ENCODE assay signal across 18 cellular contexts in the genomic region with DNA sequence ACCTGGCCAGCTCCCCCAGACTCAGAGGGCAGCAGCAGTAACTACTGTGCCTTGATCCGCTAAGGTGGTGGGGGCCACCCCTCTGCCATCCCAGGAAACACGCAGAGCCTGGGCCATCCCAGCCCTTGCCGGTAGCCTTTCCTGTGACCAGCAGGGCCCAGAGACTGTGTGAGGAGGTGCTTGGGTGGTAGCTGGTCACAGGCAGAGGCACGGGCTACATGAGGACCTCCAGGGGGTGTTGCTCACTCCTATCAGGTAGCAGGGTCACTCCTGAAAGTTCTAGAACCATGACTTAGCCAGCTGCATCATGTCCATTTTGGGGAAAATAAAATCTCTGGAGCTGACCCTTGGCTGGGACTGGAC.
"Had no signal": no experiment of that assay in that cellular context is flagged by ENCODE, and none has a peak within 500 bp of the region (broad histone marks: within the 10 kb centered on the region; RNA-seq: fewer than 3 reads in every experiment).

No MANE protein-coding gene starts in this region.

- H3K27me3 Mint-ChIP-seq: effector memory CD8-positive, alpha-beta T cell; stimulated activated memory B cell treated with anti-CD40 and anti-IgM and Interleukin-4, amounts not matched to agents 10 μg/mL and 1 μg/mL and 100 μg/mL, for 72 hours; stimulated activated naive CD8-positive, alpha-beta T cell treated with anti-CD3 and anti-CD28 coated beads, Interleukin-15, Interleukin-2, amounts not matched to agents 100 ng/mL and 50 ng/mL, for 24 hours had no signal

- H3K9me3 ChIP-seq: left ventricle myocardium inferior, neutrophil, spleen, tibial artery, upper lobe of left lung, vagina had no signal

- H3K4me1 ChIP-seq: foreskin keratinocyte, spleen, tibial artery, upper lobe of left lung, vagina had no signal

- H3K9me3 Mint-ChIP-seq: effector memory CD8-positive, alpha-beta T cell; immature natural killer cell; naive thymus-derived CD4-positive, alpha-beta T cell; stimulated activated memory B cell treated with anti-CD40 and anti-IgM and Interleukin-4, amounts not matched to agents 10 μg/mL and 1 μg/mL and 100 μg/mL, for 72 hours; stimulated activated naive CD8-positive, alpha-beta T cell treated with anti-CD3 and anti-CD28 coated beads, Interleukin-15, Interleukin-2, amounts not matched to agents 100 ng/mL and 50 ng/mL, for 24 hours had no signal

- DNase-seq: effector memory CD8-positive, alpha-beta T cell; foreskin keratinocyte; left ventricle myocardium inferior; mesendoderm; naive thymus-derived CD4-positive, alpha-beta T cell; nephron progenitor cell; spleen; stimulated activated CD4-positive, alpha-beta T cell treated with anti-CD3 and anti-CD28 coated beads, Interleukin-15, amount 100 ng/mL, for 24 hours; stimulated activated CD4-positive, alpha-beta T cell treated with anti-CD3 and anti-CD28 coated beads, Interleukin-1b, Interleukin-23, amount 100 ng/mL, for 48 hours; stimulated activated CD4-positive, alpha-beta T cell treated with anti-CD3 and anti-CD28 coated beads, Interleukin-4, amount 100 ng/mL, for 24 hours; tibial artery; upper lobe of left lung had no signal

- ATAC-seq: effector memory CD8-positive, alpha-beta T cell; foreskin keratinocyte; naive thymus-derived CD4-positive, alpha-beta T cell; sciatic nerve; stimulated activated memory B cell treated with anti-CD40 and anti-IgM and Interleukin-4, amounts not matched to agents 10 μg/mL and 1 μg/mL and 100 μg/mL, for 72 hours had no signal

- H3K27ac ChIP-seq: foreskin keratinocyte, left ventricle myocardium inferior, neutrophil, spleen, tibial artery, upper lobe of left lung, vagina had no signal

- H3K4me3 Mint-ChIP-seq: effector memory CD8-positive, alpha-beta T cell; naive thymus-derived CD4-positive, alpha-beta T cell; nephron progenitor cell; stimulated activated memory B cell treated with anti-CD40 and anti-IgM and Interleukin-4, amounts not matched to agents 10 μg/mL and 1 μg/mL and 100 μg/mL, for 72 hours; stimulated activated naive CD8-positive, alpha-beta T cell treated with anti-CD3 and anti-CD28 coated beads, Interleukin-15, Interleukin-2, amounts not matched to agents 100 ng/mL and 50 ng/mL, for 24 hours had no signal

- H3K4me1 Mint-ChIP-seq: nephron progenitor cell; stimulated activated memory B cell treated with anti-CD40 and anti-IgM and Interleukin-4, amounts not matched to agents 10 μg/mL and 1 μg/mL and 100 μg/mL, for 72 hours had no signal

- H3K27me3 ChIP-seq: neutrophil, spleen, tibial artery, upper lobe of left lung, vagina had no signal

- H3K27ac Mint-ChIP-seq: effector memory CD8-positive, alpha-beta T cell; nephron progenitor cell; stimulated activated memory B cell treated with anti-CD40 and anti-IgM and Interleukin-4, amounts not matched to agents 10 μg/mL and 1 μg/mL and 100 μg/mL, for 72 hours; stimulated activated naive CD8-positive, alpha-beta T cell treated with anti-CD3 and anti-CD28 coated beads, Interleukin-15, Interleukin-2, amounts not matched to agents 100 ng/mL and 50 ng/mL, for 24 hours had no signal

- H3K4me3 ChIP-seq: left ventricle myocardium inferior, spleen, tibial artery, upper lobe of left lung, vagina had no signal
